1 cellular context compared by ENCODE assay signal in genomic region chr19:19626516-19627441, GRCh38.
TF ChIP-seq lines count a peak whose summit lies in the region.

No MANE protein-coding gene starts in this region.

TF ChIP-seq in H1, 55 proteins besides CTCF, POLR2A, EP300 and RAD21:
- TF ChIP-seq ASH2L (IDR thresholded peaks at IDR 0.05; ENCODE audit: low read length), result no peak
- no peak for TF ChIP-seq ATF2 (IDR thresholded peaks at IDR 0.05; ENCODE audit: low read length)
- no peak for TF ChIP-seq YY1 (IDR thresholded peaks at IDR 0.05; ENCODE audit: low read depth, low read length)
- TF ChIP-seq SP4 (IDR thresholded peaks at IDR 0.05; ENCODE audit: low read length), result no peak
- no peak for TF ChIP-seq CHD1 (IDR thresholded peaks at IDR 0.05; ENCODE audit: low read depth, low read length)
- no peak for TF ChIP-seq USF2 (IDR thresholded peaks at IDR 0.05; ENCODE audit: low read length)
- TF ChIP-seq POLR2AphosphoS5 (IDR thresholded peaks at IDR 0.05; ENCODE audit: low read depth, low read length), result no peak
- TF ChIP-seq GTF2F1 (IDR thresholded peaks at IDR 0.05; ENCODE audit: borderline replicate concordance, low read depth, low read length), result no peak
- TF ChIP-seq E2F6 (IDR thresholded peaks at IDR 0.05), result no peak
- TF ChIP-seq ZNF274 (IDR thresholded peaks at IDR 0.05; ENCODE audit: borderline replicate concordance, extremely low read depth, low read length), result no peak
- no peak for TF ChIP-seq FOSL1 (IDR thresholded peaks at IDR 0.05; ENCODE audit: insufficient read depth, low read depth, low read length)
